ENCODE assay signal across 16 cellular contexts in genomic region chr14:92959761-92960680, GRCh38. TPM values are rescaled to one million over a fixed set of nuclear protein-coding genes. Genes with fewer than 3 reads are reported as not detected.
A peak's percentile ranks its signal among the peaks of the same experiment; 100 is the strongest.
DNase-seq lines count a peak whose midpoint lies in the region; ATAC-seq and TF ChIP-seq lines count a peak whose summit lies in the region.
"Had no signal": no experiment of that assay in that cellular context is flagged by ENCODE, and none has a peak within 500 bp of the region (broad histone marks: within the 10 kb centered on the region; RNA-seq: fewer than 3 reads in every experiment).

No MANE protein-coding gene starts in this region.

- H3K9me3 ChIP-seq in endodermal cell (ENCODE audit: control insufficient read depth, low read length) (peaks cover 4% of the 10 kb centered on the region), neuronal stem cell (replicated peaks in 1 of 2; ENCODE audit: control insufficient read depth in 2 of 2, insufficient read depth in 1 of 2, low read depth in 1 of 2, low read length in 2 of 2) (peaks cover 4 to 7% of the 10 kb centered on the region in 2 donors)
- no peaks in the 10 kb centered on the region for H3K9me3 ChIP-seq in CD8-positive, alpha-beta T cell (ENCODE audit: low read length)
- H3K9me3 ChIP-seq: neutrophil, sigmoid colon, tibial artery had no signal

- no peak overlapping the region for H2BK120ac ChIP-seq in neuronal stem cell (ENCODE audit: low read depth, low read length)

- H4K91ac ChIP-seq in neuronal stem cell (ENCODE audit: low read depth, low read length, poor library complexity) = no peak overlapping the region

- CTCF ChIA-PET in CD8-positive, alpha-beta T cell (lab: Charles Lee) = interaction anchor here (0.7 to 11.8 kb wide), 4 partner anchors 8 to 273 kb away, joined by 3 to 166 read pairs (median 8); no protein-coding TSS in a partner anchor

- H3K36me3 ChIP-seq in endodermal cell (ENCODE audit: control insufficient read depth, insufficient read depth, low read length) (no peaks in the 10 kb centered on the region), neuronal stem cell (replicated peaks in 1 of 2; ENCODE audit: control insufficient read depth in 2 of 2, insufficient read depth in 2 of 2, low read length in 2 of 2) (peaks cover 8 to 17% of the 10 kb centered on the region in 2 donors)
- peaks cover 14% of the 10 kb centered on the region for H3K36me3 ChIP-seq in CD8-positive, alpha-beta T cell (ENCODE audit: insufficient read depth, low read length)

- POLR2A ChIA-PET in CD8-positive, alpha-beta T cell (lab: Charles Lee) = no interaction called here

- H3K36me3 Mint-ChIP-seq in endodermal cell (ENCODE audit: low read depth) = peaks cover 2% of the 10 kb centered on the region
- peaks cover 57% of the 10 kb centered on the region for H3K36me3 Mint-ChIP-seq in CD8-positive, alpha-beta T cell

- H3K4me1 ChIP-seq in endodermal cell (ENCODE audit: control insufficient read depth, insufficient read depth, low read length) (no peaks in the 10 kb centered on the region), neuronal stem cell (ENCODE audit: control insufficient read depth in 2 of 2, insufficient read depth in 1 of 2, low read depth in 1 of 2, low read length in 2 of 2) (peaks cover 9 to 19% of the 10 kb centered on the region in 2 donors)
- H3K4me1 ChIP-seq in CD8-positive, alpha-beta T cell (ENCODE audit: insufficient read depth, low read length) = no peaks in the 10 kb centered on the region

- H3K4me3 ChIP-seq in endodermal cell (ENCODE audit: low read length) (no peak overlapping the region), neuronal stem cell (ENCODE audit: low read length in 2 of 2) (no peak overlapping the region)
- no peak overlapping the region for H3K4me3 ChIP-seq in CD8-positive, alpha-beta T cell (ENCODE audit: low read depth, low read length)
- H3K4me3 ChIP-seq: sigmoid colon, tibial artery had no signal

- peak overlapping the region; percentile 31 for H3K14ac ChIP-seq in neuronal stem cell (ENCODE audit: low read length)

- no peak overlapping the region for H3K4ac ChIP-seq in neuronal stem cell (ENCODE audit: low read length)

- no peaks in the 10 kb centered on the region for H3K27me3 ChIP-seq in endodermal cell (ENCODE audit: control insufficient read depth, insufficient read depth, low read length, poor library complexity, severe bottlenecking)
- H3K27me3 ChIP-seq in neuronal stem cell (ENCODE audit: control insufficient read depth in 3 of 3, insufficient read depth in 3 of 3, low read depth in 1 of 3, low read length in 3 of 3) = peaks cover 0 to 4% (median 0%) of the 10 kb centered on the region in 3 experiments
- H3K27me3 ChIP-seq in CD8-positive, alpha-beta T cell (ENCODE audit: insufficient read depth, low read length) = no peaks in the 10 kb centered on the region
- H3K27me3 ChIP-seq: neutrophil, sigmoid colon, tibial artery had no signal

- H2AK5ac ChIP-seq in neuronal stem cell (ENCODE audit: low read depth, low read length) = no peak overlapping the region

- H3K27ac Mint-ChIP-seq in endodermal cell = no peak overlapping the region
- H3K27ac Mint-ChIP-seq in CD8-positive, alpha-beta T cell = no peak overlapping the region
- H3K27ac Mint-ChIP-seq: mesothelial cell of epicardium had no signal

- no peak for ATAC-seq in CD8-positive, alpha-beta T cell
- no peak for ATAC-seq in GM21528 (IDR thresholded peaks at IDR 0.05; ENCODE audit: low FRiP score, unreplicated experiment)

- peak overlapping the region; percentile 30 for H3K23ac ChIP-seq in neuronal stem cell (ENCODE audit: low read depth, low read length, poor library complexity)

- peaks cover 13% of the 10 kb centered on the region for H3K4me1 Mint-ChIP-seq in endodermal cell
- no peaks in the 10 kb centered on the region for H3K4me1 Mint-ChIP-seq in CD8-positive, alpha-beta T cell (ENCODE audit: low read depth)

- WGBS in endodermal cell (ENCODE audit: insufficient coverage in 1 of 2, insufficient read length in 1 of 2), 2 experiments = 92 to 96% methylated on average over 19 to 30 of the region's 30 CpGs
- no CpG with 5 or more reads among the region's 30 CpGs for WGBS in neuronal stem cell (ENCODE audit: extremely low coverage in 2 of 2, insufficient read length in 2 of 2, insufficient replicate concordance in 1 of 2), 2 donors

- H3K9me3 Mint-ChIP-seq in endodermal cell = peaks cover 7% of the 10 kb centered on the region
- H3K9me3 Mint-ChIP-seq in CD8-positive, alpha-beta T cell = no peaks in the 10 kb centered on the region

- H3K4me2 ChIP-seq in neuronal stem cell (ENCODE audit: insufficient read depth, low read length, poor library complexity, severe bottlenecking) = no peak overlapping the region

- TF ChIP-seq CTCF in endodermal cell (conservative IDR thresholded peaks at IDR 0.05) = no peak
- no peak for TF ChIP-seq CTCF in CD8-positive, alpha-beta T cell (IDR thresholded peaks at IDR 0.05)

- H3K9ac ChIP-seq in endodermal cell (ENCODE audit: extremely low read depth, low read length, poor library complexity, severe bottlenecking) (no peak overlapping the region), neuronal stem cell (ENCODE audit: low read depth, low read length, poor library complexity) (peak overlapping the region; percentile 13)

- H2BK15ac ChIP-seq in neuronal stem cell (ENCODE audit: low read length) = no peak overlapping the region

- no peak overlapping the region for H4K8ac ChIP-seq in neuronal stem cell (ENCODE audit: low read depth, low read length)

- H2BK12ac ChIP-seq in neuronal stem cell (ENCODE audit: low read length) = no peak overlapping the region

- H3K18ac ChIP-seq in neuronal stem cell (ENCODE audit: low read length) = peak overlapping the region; percentile 13

- no peaks in the 10 kb centered on the region for H3K27me3 Mint-ChIP-seq in endodermal cell (ENCODE audit: insufficient read depth)
- no peaks in the 10 kb centered on the region for H3K27me3 Mint-ChIP-seq in CD8-positive, alpha-beta T cell (ENCODE audit: low read depth)

- H2AFZ ChIP-seq in neuronal stem cell (ENCODE audit: low read length) = no peak overlapping the region

- H3K4me3 Mint-ChIP-seq in endodermal cell = no peak overlapping the region
- no peak overlapping the region for H3K4me3 Mint-ChIP-seq in CD8-positive, alpha-beta T cell
- H3K4me3 Mint-ChIP-seq: mesothelial cell of epicardium had no signal

- H3K27ac ChIP-seq in endodermal cell (ENCODE audit: low read depth, low read length) = peak overlapping the region; percentile 88
- no peak overlapping the region for H3K27ac ChIP-seq in neuronal stem cell (replicated peaks; ENCODE audit: low read length)
- no peak overlapping the region for H3K27ac ChIP-seq in CD8-positive, alpha-beta T cell (ENCODE audit: low read depth, low read length)
- H3K27ac ChIP-seq: 22Rv1, neutrophil, tibial artery had no signal

- no peak overlapping the region for H2BK5ac ChIP-seq in neuronal stem cell (ENCODE audit: low read length)

- DNase-seq in NCI-H146 (lab: John Stamatoyannopoulos, UW) (peak; percentile 14), NCI-H146 treated with DMSO at 0.1 percent for 48 hours (lab: John Stamatoyannopoulos, UW; ENCODE audit: unreplicated experiment) (no peak), NCI-H524 treated with DMSO at 0.1 percent for 48 hours (lab: John Stamatoyannopoulos, UW) (peak; percentile 17), endodermal cell (no peak), neuronal stem cell (ENCODE audit: low spot score) (no peak)
- DNase-seq in CD8-positive, alpha-beta T cell = no peak
- DNase-seq in activated naive CD4-positive, alpha-beta T cell treated with anti-CD3 and anti-CD28 coated beads, Interleukin-2, amount 50 U/mL, for 16 hours = no peak
- DNase-seq: activated T-cell treated with anti-CD3 and anti-CD28 coated beads, Interleukin-2, amount 50 U/mL, for 48 hours; Karpas-422; sigmoid colon; tibial artery had no signal

- no peaks in the 10 kb centered on the region for H3K79me1 ChIP-seq in neuronal stem cell (ENCODE audit: low read depth, low read length)

- intact Hi-C loops in CD8-positive, alpha-beta T cell (cut with DNase I, micrococcal nuclease) = no loop called here

RNA-seq across cellular contexts. Expression of gene CHGA, which starts 37.1 kb away (rescaled TPM):
- 1 to 10 TPM; 4.6 TPM for total RNA-seq in endodermal cell
- 7.6 TPM for polyA plus RNA-seq in endodermal cell (2013, experiment 1 of 2)
- 6.4 TPM for polyA plus RNA-seq in endodermal cell (2013, experiment 2 of 2)
- 0.14 TPM for polyA plus RNA-seq in neuronal stem cell (2013, experiment 1 of 2)
- polyA plus RNA-seq in neuronal stem cell (2013, experiment 2 of 2) = 0.14 TPM
- total RNA-seq in CD8-positive, alpha-beta T cell = not detected
- total RNA-seq: endothelial cell of umbilical vein, mesothelial cell of epicardium had no signal
- polyA plus RNA-seq: endothelial cell of umbilical vein had no signal

Comparison
In these comparisons a context has a peak if more than half of its experiments do, and no peak if none do; other contexts are left out.
1. DNase-seq: peak in NCI-H146 (single experiment) and NCI-H524 treated with DMSO at 0.1 percent for 48 hours (single experiment); none in NCI-H146 treated with DMSO at 0.1 percent for 48 hours (single experiment), endodermal cell (single experiment), neuronal stem cell (single experiment), CD8-positive, alpha-beta T cell (0 of 7) and activated naive CD4-positive, alpha-beta T cell treated with anti-CD3 and anti-CD28 coated beads, Interleukin-2, amount 50 U/mL, for 16 hours (single experiment).
2. RNA of gene CHGA, which starts 37.1 kb away (total RNA-seq): 4.6 TPM in endodermal cell; not detected in CD8-positive, alpha-beta T cell; every median in the first group is over 4 times any median in the second.